7 cellular contexts compared by ENCODE assay signal in genomic region chr1:243842978-243843490, GRCh38. TPM values are rescaled to one million over a fixed set of nuclear protein-coding genes. Genes with fewer than 3 reads are reported as not detected.
DNase-seq lines count a peak whose midpoint lies in the region; ATAC-seq lines count a peak whose summit lies in the region.

No MANE protein-coding gene starts in this region.

- H3K4me1 Mint-ChIP-seq in activated T-cell treated with anti-CD3 and anti-CD28 coated beads, Interleukin-2, amount 50 U/mL, for 4 hours (ENCODE audit: low read depth): peaks cover 53% of the 10 kb centered on the region

- peak overlapping the region; percentile 61 for H3K4me3 Mint-ChIP-seq in activated T-cell treated with anti-CD3 and anti-CD28 coated beads, Interleukin-2, amount 50 U/mL, for 4 hours

- DNase-seq in HPDE6-E6E7 (ENCODE audit: extremely low spot score) (peak; percentile 26), glomerular visceral epithelial cell (ENCODE audit: extremely low spot score) (peak; percentile 34), SHP77 (lab: John Stamatoyannopoulos, UW) (no peak), T-helper 1 cell (no peak), NCI-H1694 treated with DMSO at 0.1 percent for 48 hours (lab: John Stamatoyannopoulos, UW) (no peak)
- no peak for DNase-seq in activated T-cell treated with anti-CD3 and anti-CD28 coated beads, Interleukin-2, amount 50 U/mL, for 4 hours
- DNase-seq in stimulated activated naive CD8-positive, alpha-beta T cell treated with anti-CD3 and anti-CD28 coated beads, Interleukin-15, Interleukin-2, amounts not matched to agents 100 U/mL and 50 U/mL, for 24 hours: no peak

- H3K36me3 Mint-ChIP-seq in activated T-cell treated with anti-CD3 and anti-CD28 coated beads, Interleukin-2, amount 50 U/mL, for 4 hours (ENCODE audit: insufficient read depth): no peaks in the 10 kb centered on the region

- H3K27me3 Mint-ChIP-seq in activated T-cell treated with anti-CD3 and anti-CD28 coated beads, Interleukin-2, amount 50 U/mL, for 4 hours (ENCODE audit: low read depth): no peaks in the 10 kb centered on the region

- peak; percentile 69 to 89 for ATAC-seq in activated T-cell treated with anti-CD3 and anti-CD28 coated beads, Interleukin-2, amount 50 U/mL, for 4 hours
- peak; percentile 74 for ATAC-seq in stimulated activated naive CD8-positive, alpha-beta T cell treated with anti-CD3 and anti-CD28 coated beads, Interleukin-15, Interleukin-2, amounts not matched to agents 100 U/mL and 50 U/mL, for 24 hours

- no peaks in the 10 kb centered on the region for H3K9me3 Mint-ChIP-seq in activated T-cell treated with anti-CD3 and anti-CD28 coated beads, Interleukin-2, amount 50 U/mL, for 4 hours

RNA-seq across cellular contexts. Expression of gene AKT3, which starts 7.0 kb away (rescaled TPM):
- total RNA-seq in activated T-cell treated with anti-CD3 and anti-CD28 coated beads, Interleukin-2, amount 50 U/mL, for 4 hours: 10 to 100 TPM; 17.9 to 19.1 (median 18.3) TPM

Comparison
In these comparisons a context has a peak if more than half of its experiments do, and no peak if none do; other contexts are left out.
1. DNase-seq: peak in HPDE6-E6E7 (single experiment) and glomerular visceral epithelial cell (single experiment); none in activated T-cell treated with anti-CD3 and anti-CD28 coated beads, Interleukin-2, amount 50 U/mL, for 4 hours (single experiment), stimulated activated naive CD8-positive, alpha-beta T cell treated with anti-CD3 and anti-CD28 coated beads, Interleukin-15, Interleukin-2, amounts not matched to agents 100 U/mL and 50 U/mL, for 24 hours (single experiment), SHP77 (0 of 2), T-helper 1 cell (0 of 5) and NCI-H1694 treated with DMSO at 0.1 percent for 48 hours (single experiment).